15 cellular contexts compared by ENCODE assay signal in the genomic region with DNA sequence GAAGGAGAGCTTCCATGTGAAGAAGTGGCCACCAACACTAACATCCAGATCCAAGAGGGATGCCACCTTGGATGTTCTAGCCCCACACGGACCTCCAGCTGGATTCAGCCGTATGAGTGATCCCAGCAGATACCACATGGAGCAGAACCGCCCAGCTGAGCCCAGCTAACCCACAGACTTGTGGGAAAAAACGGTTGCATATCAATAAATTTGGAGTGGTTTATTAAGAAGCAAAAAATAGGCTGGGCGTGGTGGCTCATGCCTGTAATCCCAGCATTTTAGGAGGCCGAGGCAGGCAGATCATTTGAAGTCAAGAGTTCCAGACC.
"Had no signal": no experiment of that assay in that cellular context is flagged by ENCODE, and none has a peak within 500 bp of the region (broad histone marks: within the 10 kb centered on the region; RNA-seq: fewer than 3 reads in every experiment).

No MANE protein-coding gene starts in this region.

- H3K27ac Mint-ChIP-seq: naive thymus-derived CD4-positive, alpha-beta T cell had no signal

- H3K4me3 Mint-ChIP-seq: naive thymus-derived CD4-positive, alpha-beta T cell; nephron progenitor cell had no signal

- H3K36me3 ChIP-seq: heart left ventricle, suprapubic skin, transverse colon had no signal

- ATAC-seq: heart left ventricle; left colon; naive thymus-derived CD4-positive, alpha-beta T cell; stimulated activated naive CD8-positive, alpha-beta T cell treated with anti-CD3 and anti-CD28 coated beads, Interleukin-15, Interleukin-2, amounts not matched to agents 100 U/mL and 50 U/mL, for 24 hours had no signal

- DNase-seq: dermis blood vessel endothelial cell; foreskin melanocyte; heart left ventricle; hippocampal formation; left colon; mammary epithelial cell; naive thymus-derived CD4-positive, alpha-beta T cell; nephron progenitor cell; small intestine; stimulated activated CD4-positive, alpha-beta T cell treated with anti-CD3 and anti-CD28 coated beads, Interleukin-12 subunit alpha, Interleukin-12 subunit beta, amount 100 ng/mL, for 4 hours; stimulated activated CD4-positive, alpha-beta T cell treated with anti-CD3 and anti-CD28 coated beads, Interleukin-2, amount 100 ng/mL, for 48 hours; stimulated activated naive CD8-positive, alpha-beta T cell treated with anti-CD3 and anti-CD28 coated beads, Interleukin-15, Interleukin-2, amounts not matched to agents 100 U/mL and 50 U/mL, for 24 hours; transverse colon had no signal

- FAIRE-seq: colon, small intestine had no signal

- H3K27ac ChIP-seq: suprapubic skin had no signal

- H3K9me3 ChIP-seq: heart left ventricle, suprapubic skin, transverse colon had no signal

- H3K9me3 Mint-ChIP-seq: naive thymus-derived CD4-positive, alpha-beta T cell had no signal

- H3K4me3 ChIP-seq: heart left ventricle, suprapubic skin, transverse colon had no signal

- H3K27me3 ChIP-seq: heart left ventricle, suprapubic skin, transverse colon had no signal

- H3K36me3 Mint-ChIP-seq: naive thymus-derived CD4-positive, alpha-beta T cell had no signal
